Comparison of ENCODE assay signal across 10 cellular contexts in the genomic region with DNA sequence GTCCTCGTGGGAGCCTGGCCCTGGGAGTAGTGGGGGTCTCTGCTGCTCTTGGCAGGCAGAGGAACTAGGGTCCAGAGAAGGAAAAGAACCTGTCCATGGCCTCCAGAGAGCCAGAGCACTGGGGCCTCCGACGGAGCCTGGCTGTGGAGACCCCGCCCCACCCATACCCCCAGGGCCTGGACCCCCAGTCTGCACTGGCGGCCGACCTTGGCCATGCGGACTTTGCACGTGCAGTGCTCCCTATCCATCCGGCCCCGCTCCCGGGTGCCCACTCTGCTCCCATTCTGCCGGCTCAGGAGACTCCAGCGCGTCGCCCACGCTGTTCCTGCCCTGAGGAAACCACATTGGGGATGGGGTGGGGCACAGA. TPM values are rescaled to one million over a fixed set of nuclear protein-coding genes. Genes with fewer than 3 reads are reported as not detected.
A peak's percentile ranks its signal among the peaks of the same experiment; 100 is the strongest.
DNase-seq lines count a peak whose midpoint lies in the region; ATAC-seq and TF ChIP-seq lines count a peak whose summit lies in the region.
"Had no signal": no experiment of that assay in that cellular context is flagged by ENCODE, and none has a peak within 500 bp of the region (broad histone marks: within the 10 kb centered on the region; RNA-seq: fewer than 3 reads in every experiment).

No MANE protein-coding gene starts in this region.

- H3K27ac ChIP-seq in HCT116 (ENCODE audit: low read depth, low read length) (peak overlapping the region; percentile 85), heart left ventricle (no peak overlapping the region)
- H3K27ac ChIP-seq: sigmoid colon had no signal

- TSS peak; percentile 80 for BruUV-seq in HCT116 (replicated peaks; lab: Mats Ljungman, UMichigan)

- H3K79me2 ChIP-seq in HCT116 (ENCODE audit: insufficient read depth, low read length), result no peaks in the 10 kb centered on the region

- no peaks in the 10 kb centered on the region for H3K27me3 ChIP-seq in HCT116 (ENCODE audit: insufficient read depth, low read length)
- H3K27me3 ChIP-seq in heart left ventricle, result peaks cover 10 to 46% (median 36%) of the 10 kb centered on the region in 9 donors

- H2AFZ ChIP-seq in HCT116 (ENCODE audit: low read depth, low read length, poor library complexity, severe bottlenecking), result no peak overlapping the region

- H3K36me3 ChIP-seq in HCT116 (ENCODE audit: control insufficient read depth in 1 of 2, insufficient read depth in 2 of 2, low read length in 2 of 2), result no peaks in the 10 kb centered on the region
- no peaks in the 10 kb centered on the region for H3K36me3 ChIP-seq in heart left ventricle
- H3K36me3 ChIP-seq: sigmoid colon had no signal

- H3K4me1 Mint-ChIP-seq in activated T-helper 17 cell treated with anti-CD3 and anti-CD28 coated beads, Interleukin-2, amount 50 U/mL, for 72 hours, result no peaks in the 10 kb centered on the region

- H3K9me3 Mint-ChIP-seq in activated T-helper 17 cell treated with anti-CD3 and anti-CD28 coated beads, Interleukin-2, amount 50 U/mL, for 72 hours, result no peaks in the 10 kb centered on the region

- ATAC-seq in HCT116, result no peak
- ATAC-seq in activated T-helper 17 cell treated with anti-CD3 and anti-CD28 coated beads, Interleukin-2, amount 50 U/mL, for 72 hours (replicated peaks), result no peak
- peak in 1 of 4 donors; percentile 28 for ATAC-seq in heart left ventricle

- no peak for DNase-seq in HCT116 (ENCODE audit: low read depth, low spot score)
- peak in 3 of 5 donors; percentile 24 to 59 (median 25) for DNase-seq in heart left ventricle
- peak; percentile 4 for DNase-seq in skeletal muscle cell (ENCODE audit: low read depth)
- DNase-seq in DMS53 treated with DMSO at 0.1 percent for 48 hours (lab: John Stamatoyannopoulos, UW; ENCODE audit: unreplicated experiment), result no peak
- no peak for DNase-seq in GM19240 (ENCODE audit: insufficient read length, low spot score)
- no peak for DNase-seq in SK-N-DZ (ENCODE audit: low spot score)
- DNase-seq in stimulated activated CD4-positive, alpha-beta T cell treated with anti-CD3 and anti-CD28 coated beads, Interleukin-4, amount 100 ng/mL, for 24 hours, result no peak
- DNase-seq: dermis blood vessel endothelial cell had no signal

- peak overlapping the region; percentile 55 for H3K4me3 Mint-ChIP-seq in activated T-helper 17 cell treated with anti-CD3 and anti-CD28 coated beads, Interleukin-2, amount 50 U/mL, for 72 hours

- TF ChIP-seq CTCF in HCT116 (IDR thresholded peaks at IDR 0.05 in 2 of 3, conservative IDR thresholded peaks at IDR 0.05 in 1 of 3; ENCODE audit: borderline replicate concordance in 1 of 3, insufficient read depth in 1 of 3, low read depth in 2 of 3, low read length in 2 of 3) (no peak), heart left ventricle (IDR thresholded peaks at IDR 0.05) (no peak)

- H3K9me3 ChIP-seq in HCT116 (ENCODE audit: control insufficient read depth in 1 of 2, insufficient read depth in 1 of 2, low read depth in 1 of 2, low read length in 2 of 2), result no peaks in the 10 kb centered on the region
- H3K9me3 ChIP-seq in heart left ventricle, result no peaks in the 10 kb centered on the region
- H3K9me3 ChIP-seq: sigmoid colon had no signal

- H3K36me3 Mint-ChIP-seq in activated T-helper 17 cell treated with anti-CD3 and anti-CD28 coated beads, Interleukin-2, amount 50 U/mL, for 72 hours (ENCODE audit: low read depth), result no peaks in the 10 kb centered on the region

- CTCF ChIA-PET in HCT116 (lab: Charles Lee), result no interaction called here

- H4K20me1 ChIP-seq in HCT116 (ENCODE audit: insufficient read depth), result no peaks in the 10 kb centered on the region

- RAD21 ChIA-PET in HCT116 (lab: Charles Lee; ENCODE audit: low non-redundant PET in 1 of 2, low total read pairs in 2 of 2, uncharacterized antibody in 2 of 2, unreplicated experiment in 2 of 2), result no interaction called here

- no peak for TF ChIP-seq RAD21 in HCT116 (IDR thresholded peaks at IDR 0.05; ENCODE audit: low read depth)

- H3K27me3 Mint-ChIP-seq in activated T-helper 17 cell treated with anti-CD3 and anti-CD28 coated beads, Interleukin-2, amount 50 U/mL, for 72 hours, result peaks cover 14% of the 10 kb centered on the region

- H3K4me2 ChIP-seq in HCT116 (ENCODE audit: low read length), result peak overlapping the region; percentile 88

- intact Hi-C loops in HCT116 (cut with micrococcal nuclease) (no loop called here), heart left ventricle (cut with DNase I) (no loop called here)

- no peaks in the 10 kb centered on the region for H3K9me2 ChIP-seq in HCT116 (ENCODE audit: insufficient read depth)

- peak overlapping the region; percentile 80 for H3K9ac ChIP-seq in HCT116 (ENCODE audit: low read length)

- WGBS in heart left ventricle, 4 donors, result 12 to 22% (median 21%) methylated on average over 8 to 16 of the region's 16 CpGs

- no peak for TF ChIP-seq POLR2A in HCT116 (IDR thresholded peaks at IDR 0.05; ENCODE audit: borderline replicate concordance, extremely low read depth, insufficient read depth, insufficient read length)
- TF ChIP-seq POLR2A in heart left ventricle (IDR thresholded peaks at IDR 0.05), result no peak

- POLR2A ChIA-PET in HCT116 (lab: Charles Lee), result no interaction called here

- H3K27ac Mint-ChIP-seq in activated T-helper 17 cell treated with anti-CD3 and anti-CD28 coated beads, Interleukin-2, amount 50 U/mL, for 72 hours, result no peak overlapping the region

- peaks cover 13 to 28% of the 10 kb centered on the region in 2 experiments; a peak in 3 of 4 replicates for H3K4me1 ChIP-seq in HCT116 (ENCODE audit: control insufficient read depth in 1 of 2, insufficient read depth in 2 of 2, low read length in 2 of 2)
- H3K4me1 ChIP-seq in heart left ventricle, result peaks cover 0 to 18% (median 5%) of the 10 kb centered on the region in 12 donors

- peak overlapping the region; percentile 60 to 74 for H3K4me3 ChIP-seq in HCT116 (replicated peaks in 1 of 2; ENCODE audit: low read depth in 1 of 2, low read length in 2 of 2)
- peak overlapping the region in 10 of 12 donors; percentile 23 to 64 (median 57) for H3K4me3 ChIP-seq in heart left ventricle
- H3K4me3 ChIP-seq in skeletal muscle cell (ENCODE audit: low read depth, low read length), result peak overlapping the region; percentile 56

TF ChIP-seq in HCT116, 20 proteins besides CTCF, POLR2A, EP300 and RAD21:
- TF ChIP-seq EGR1 (IDR thresholded peaks at IDR 0.05; ENCODE audit: low read depth) (peak; percentile 91), CEBPB (IDR thresholded peaks at IDR 0.05; ENCODE audit: low read depth) (no peak)
- TF ChIP-seq, protein P1, sequence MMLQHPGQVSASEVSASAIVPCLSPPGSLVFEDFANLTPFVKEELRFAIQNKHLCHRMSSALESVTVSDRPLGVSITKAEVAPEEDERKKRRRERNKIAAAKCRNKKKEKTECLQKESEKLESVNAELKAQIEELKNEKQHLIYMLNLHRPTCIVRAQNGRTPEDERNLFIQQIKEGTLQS (IDR thresholded peaks at IDR 0.05), result no peak

RNA-seq across cellular contexts. Expression of gene BEGAIN, which starts 1.1 kb away (rescaled TPM):
- total RNA-seq in HCT116 (2021; ENCODE audit: unreplicated experiment), result 8.5 TPM
- 7.8 and 8.5 TPM in 2 replicates for polyA plus RNA-seq in HCT116 (2012)
- 1 to 10 TPM; 2.1 to 2.4 TPM for total RNA-seq in activated T-helper 17 cell treated with anti-CD3 and anti-CD28 coated beads, Interleukin-2, amount 50 U/mL, for 72 hours
- total RNA-seq in heart left ventricle, result 1 to 10 TPM in 5 of 9 donors, under 1 TPM in 4; 0.14 to 2.8 (median 1.9) TPM
- under 1 TPM; 0.24 to 0.46 TPM for polyA plus RNA-seq in heart left ventricle
- polyA plus RNA-seq in SK-N-DZ (2014; cell fraction: cytosol; rRNA removed), result 0.27 TPM in 1 of 2 replicates, not detected in the other
- 0.04 and 0.22 TPM in 2 replicates for polyA plus RNA-seq in SK-N-DZ (2014; cell fraction: nucleus; rRNA removed)

Comparison
In these comparisons a context has a peak if more than half of its experiments do, and no peak if none do; other contexts are left out.
1. DNase-seq: peak in heart left ventricle (3 of 5) and skeletal muscle cell (single experiment); none in HCT116 (single experiment), DMS53 treated with DMSO at 0.1 percent for 48 hours (single experiment), GM19240 (single experiment), SK-N-DZ (single experiment) and stimulated activated CD4-positive, alpha-beta T cell treated with anti-CD3 and anti-CD28 coated beads, Interleukin-4, amount 100 ng/mL, for 24 hours (single experiment).
2. Peak in every context shown above with its lines, with median percentiles within 50 percentile points of each other: H3K4me3 ChIP-seq.